8 cellular contexts compared by ENCODE assay signal in genomic region chr2:102301867-102302362, GRCh38. TPM values are rescaled to one million over a fixed set of nuclear protein-coding genes. Genes with fewer than 3 reads are reported as not detected.
DNase-seq lines count a peak whose midpoint lies in the region; ATAC-seq, FAIRE-seq and TF ChIP-seq lines count a peak whose summit lies in the region.

No MANE protein-coding gene starts in this region.

- H3K27ac ChIP-seq in K562 (ENCODE audit: extremely low read depth, low read depth, low read length): no peak overlapping the region

- H3K36me3 Mint-ChIP-seq in natural killer cell: no peaks in the 10 kb centered on the region

- peaks cover 13 to 17% of the 10 kb centered on the region in 2 donors for H3K4me1 Mint-ChIP-seq in natural killer cell

- intact Hi-C loops in K562 (cut with micrococcal nuclease) (loop anchor here (5.0 kb wide), 1 partner anchor 55 kb away; the partner anchor contains the start of gene IL18R1), natural killer cell (cut with micrococcal nuclease) (loop anchor here (1.0 to 5.0 kb wide), 3 partner anchors 55 to 147 kb away; partner anchors contain the start of gene IL18R1)

- no peaks in the 10 kb centered on the region for H4K20me1 ChIP-seq in K562 (replicated peaks; ENCODE audit: control insufficient read depth, insufficient read depth, low read length)

- TF ChIP-seq RAD21 in K562 (CRISPR knock-in tag; conservative IDR thresholded peaks at IDR 0.05 in 1 of 2, IDR thresholded peaks at IDR 0.05 in 1 of 2): peak; percentile 64 to 71

- TF ChIP-seq CTCF in K562 (IDR thresholded peaks at IDR 0.05 in 2 of 3, conservative IDR thresholded peaks at IDR 0.05 in 1 of 3; ENCODE audit: insufficient read depth in 2 of 3, low read depth in 1 of 3, low read length in 3 of 3): peak; percentile 31 to 66 (median 65); a peak in 5 of 6 replicates
- peak; percentile 56 for TF ChIP-seq CTCF in natural killer cell (IDR thresholded peaks at IDR 0.05)

- in situ Hi-C loops in K562 (cut with MboI): no loop called here

- H3K9me1 ChIP-seq in K562 (ENCODE audit: control insufficient read depth, insufficient read depth, low read length): no peaks in the 10 kb centered on the region

- no peaks in the 10 kb centered on the region for H3K27me3 ChIP-seq in K562 (ENCODE audit: control insufficient read depth in 2 of 2, insufficient read depth in 2 of 2, low read length in 2 of 2)

- H3K9me3 Mint-ChIP-seq in natural killer cell: no peaks in the 10 kb centered on the region

- H3K4me1 ChIP-seq in K562 (replicated peaks in 1 of 2; ENCODE audit: control insufficient read depth in 2 of 2, insufficient read depth in 2 of 2, low read length in 2 of 2): peaks cover 0 to 14% of the 10 kb centered on the region in 2 experiments; a peak in 1 of 5 replicates

- H3K9ac ChIP-seq in K562 (ENCODE audit: insufficient read depth in 1 of 2, low read depth in 2 of 2, low read length in 2 of 2): no peak overlapping the region

- no peak for TF ChIP-seq POLR2A in K562 (conservative IDR thresholded peaks at IDR 0.05)

- 6% methylated on average over 7 of the region's 7 CpGs for WGBS in K562 (ENCODE audit: insufficient coverage, low coverage, missing lambda C conversion rate)

- no peaks in the 10 kb centered on the region for H3K79me2 ChIP-seq in K562 (ENCODE audit: control insufficient read depth, insufficient read depth, low read length)

- peak overlapping the region; percentile 47; the same call in 1 of the 2 replicates for H2AFZ ChIP-seq in K562 (ENCODE audit: low read depth, low read length)

- DNase-seq in DMS 273 (lab: John Stamatoyannopoulos, UW; ENCODE audit: unreplicated experiment): peak; percentile 4
- DNase-seq in DMS 273 treated with DMSO at 0.1 percent for 48 hours (lab: John Stamatoyannopoulos, UW): no peak
- peak; percentile 86 for DNase-seq in SKM-1 treated with dmso at 0.1 percent for 144 hours (lab: John Stamatoyannopoulos, UW; ENCODE audit: unreplicated experiment)
- peak in 2 of 4 experiments; percentile 23 to 60 for DNase-seq in K562 (ENCODE audit: extremely low read depth in 1 of 4, low spot score in 3 of 4)
- peak; percentile 24 for DNase-seq in natural killer cell
- no peak for DNase-seq in DMS79 treated with DMSO at 0.1 percent for 48 hours (lab: John Stamatoyannopoulos, UW)
- no peak for DNase-seq in NCI-H748 treated with DMSO at 0.1 percent for 48 hours (lab: John Stamatoyannopoulos, UW)

- ATAC-seq in HG02973 (IDR thresholded peaks at IDR 0.05; ENCODE audit: unreplicated experiment): peak; percentile 92
- ATAC-seq in K562: peak; percentile 95
- ATAC-seq in natural killer cell: peak; percentile 96 to 100 (median 96)

- peak; percentile 85 for FAIRE-seq in K562 (lab: Jason Lieb, UNC)

- TF ChIP-seq EP300 in K562 (IDR thresholded peaks at IDR 0.05; ENCODE audit: low read length): no peak

- no peak overlapping the region; the same call in 1 of the 2 replicates for H3K4me2 ChIP-seq in K562 (ENCODE audit: insufficient read depth, low read length)

- CTCF ChIA-PET in K562 (lab: Yijun Ruan, JAX; ENCODE audit: low intra/inter-chr PET ratio): interaction anchor here (0.6 kb wide), 1 partner anchor 54 kb away, joined by 3 read pairs; the partner anchor contains the start of gene IL18R1

- POLR2A ChIA-PET in K562 (lab: Yijun Ruan, JAX): interaction anchor here (0.5 to 0.6 kb wide), 2 partner anchors 384 to 396 kb away, joined by 3 to 4 read pairs; no protein-coding TSS in a partner anchor

- H3K27ac Mint-ChIP-seq in natural killer cell: peak overlapping the region in 1 of 2 donors; percentile 46

- no peaks in the 10 kb centered on the region for H3K9me3 ChIP-seq in K562 (replicated peaks; ENCODE audit: control insufficient read depth, insufficient read depth, low read depth, low read length)

- no peak overlapping the region for H3K4me3 ChIP-seq in K562

- no TSS peak for BruUV-seq in K562 (replicated peaks; lab: Mats Ljungman, UMichigan)

- H3K4me3 Mint-ChIP-seq in natural killer cell: peak overlapping the region; percentile 15

- H3K27me3 Mint-ChIP-seq in natural killer cell (ENCODE audit: low read depth in 2 of 2): peaks cover 15 to 16% of the 10 kb centered on the region in 2 donors

- H3K36me3 ChIP-seq in K562 (ENCODE audit: control insufficient read depth, insufficient read depth, low read length): no peaks in the 10 kb centered on the region

TF ChIP-seq in K562, 482 proteins besides CTCF, POLR2A, EP300 and RAD21 (continues in another document):
- TF ChIP-seq ESRRA (IDR thresholded peaks at IDR 0.05; ENCODE audit: borderline replicate concordance, low read depth) (peak; percentile 38; the same call in 1 of the 2 replicates), GATA2 (CRISPR knock-in tag; IDR thresholded peaks at IDR 0.05) (peak; percentile 91), NR2C2 (CRISPR knock-in tag; IDR thresholded peaks at IDR 0.05) (no peak), NR2C2 (tag; IDR thresholded peaks at IDR 0.05) (peak; percentile 32; the same call in 1 of the 2 replicates), SP2 (IDR thresholded peaks at IDR 0.05; ENCODE audit: extremely low read depth, low read depth, low read length, poor library complexity, severe bottlenecking) (no peak), STAT5A (IDR thresholded peaks at IDR 0.05; ENCODE audit: borderline replicate concordance, low read length) (no peak), SRSF9 (IDR thresholded peaks at IDR 0.05; ENCODE audit: borderline replicate concordance, low read depth, low read length) (no peak), ZNF408 (CRISPR knock-in tag; IDR thresholded peaks at IDR 0.05; ENCODE audit: low read depth) (no peak)

RNA-seq across cellular contexts. Expression of gene IL1RL1, which starts 9.4 kb away (rescaled TPM):
- total RNA-seq in K562 (2011; cell fraction: chromatin; rRNA removed; ENCODE audit: low replicate concordance): 0.18 TPM in 1 of 2 replicates, not detected in the other
- total RNA-seq in K562 (2011; cell fraction: nucleolus; rRNA removed): not detected in 2 replicates
- total RNA-seq in K562 (2011; cell fraction: nucleoplasm; rRNA removed): not detected in 2 replicates
- total RNA-seq in K562 (2014; rRNA removed) (0.45 and 0.59 TPM in 2 replicates), K562 (2014; rRNA removed; fragmentation: Illumina TruSeq; extraction: Trizol) (0.73 and 1.0 TPM in 2 replicates), K562 (2015; rRNA removed; fragmentation: Illumina TruSeq; extraction: Trizol) (2.6 and 3.3 TPM in 2 replicates), K562 (2021) (0.44 and 1.0 TPM in 2 replicates), natural killer cell (10 to 100 TPM in 1 of 3 donors, 1 to 10 TPM in 1, under 1 TPM in 1; 0.49 to 68.1 (median 2.2) TPM)
- polyA plus RNA-seq in K562 (2011; rRNA removed) (0.05 and 0.06 TPM in 2 replicates), K562 (2014; fragmentation: Illumina TruSeq; extraction: Trizol) (0.72 and 1.2 TPM in 2 replicates), K562 (2014; fragmentation: Nextera tagmentation; extraction: Ambion mirVana) (under 1 TPM; 0.42 to 0.59 TPM), K562 (2014; rRNA removed) (0.66 and 0.81 TPM in 2 replicates)
- 0.03 TPM in 1 of 2 replicates, not detected in the other for polyA plus RNA-seq in K562 (2011; cell fraction: cytosol; rRNA removed)
- polyA plus RNA-seq in K562 (2011; cell fraction: nucleus; rRNA removed): 0.27 TPM in 1 of 2 replicates, not detected in the other
- 4.3 and 5.8 TPM in 2 replicates for polyA plus RNA-seq in K562 (2012)
- 0.18 TPM in 1 of 2 replicates, not detected in the other for polyA minus RNA-seq in K562 (2011; rRNA and poly(A)+ RNA removed)
- polyA minus RNA-seq in K562 (2011; cell fraction: cytosol; rRNA and poly(A)+ RNA removed): not detected in 2 replicates
- 0.13 TPM in 1 of 2 replicates, not detected in the other for polyA minus RNA-seq in K562 (2011; cell fraction: nucleus; rRNA and poly(A)+ RNA removed)

RNA-seq across cellular contexts. Expression of gene IL18R1, which starts 53.7 kb away (rescaled TPM):
- total RNA-seq in K562 (2011; cell fraction: chromatin; rRNA removed; ENCODE audit: low replicate concordance): 1.0 and 3.2 TPM in 2 replicates
- 0.39 and 0.83 TPM in 2 replicates for total RNA-seq in K562 (2011; cell fraction: nucleolus; rRNA removed)
- 0.73 and 1.4 TPM in 2 replicates for total RNA-seq in K562 (2011; cell fraction: nucleoplasm; rRNA removed)
- 1.6 and 3.3 TPM in 2 replicates for total RNA-seq in K562 (2014; rRNA removed)
- 4.8 TPM in 2 replicates for total RNA-seq in K562 (2014; rRNA removed; fragmentation: Illumina TruSeq; extraction: Trizol)
- total RNA-seq in K562 (2015; rRNA removed; fragmentation: Illumina TruSeq; extraction: Trizol): 8.8 and 10.0 TPM in 2 replicates
- total RNA-seq in K562 (2021): 2.5 and 4.5 TPM in 2 replicates
- polyA plus RNA-seq in K562 (2011; rRNA removed): 1.1 and 1.9 TPM in 2 replicates
- 0.16 and 0.60 TPM in 2 replicates for polyA plus RNA-seq in K562 (2011; cell fraction: cytosol; rRNA removed)
- polyA plus RNA-seq in K562 (2011; cell fraction: nucleus; rRNA removed): 1.2 and 2.1 TPM in 2 replicates
- polyA plus RNA-seq in K562 (2012): 3.5 and 8.5 TPM in 2 replicates
- 2.8 and 3.5 TPM in 2 replicates for polyA plus RNA-seq in K562 (2014; fragmentation: Illumina TruSeq; extraction: Trizol)
- polyA plus RNA-seq in K562 (2014; fragmentation: Nextera tagmentation; extraction: Ambion mirVana): under 1 TPM; 0.55 to 0.81 TPM
- 2.9 and 3.7 TPM in 2 replicates for polyA plus RNA-seq in K562 (2014; rRNA removed)
- 1.5 TPM in 2 replicates for polyA minus RNA-seq in K562 (2011; rRNA and poly(A)+ RNA removed)
- polyA minus RNA-seq in K562 (2011; cell fraction: cytosol; rRNA and poly(A)+ RNA removed): 0.19 TPM in 1 of 2 replicates, not detected in the other
- polyA minus RNA-seq in K562 (2011; cell fraction: nucleus; rRNA and poly(A)+ RNA removed): 1.5 and 2.2 TPM in 2 replicates
- total RNA-seq in natural killer cell: 10 to 100 TPM; 42.9 to 58.8 (median 46.7) TPM

Comparison
In these comparisons a context has a peak if more than half of its experiments do, and no peak if none do; other contexts are left out.
1. DNase-seq: peak in DMS 273 (single experiment), SKM-1 treated with dmso at 0.1 percent for 144 hours (single experiment) and natural killer cell (single experiment); none in DMS 273 treated with DMSO at 0.1 percent for 48 hours (single experiment), DMS79 treated with DMSO at 0.1 percent for 48 hours (single experiment) and NCI-H748 treated with DMSO at 0.1 percent for 48 hours (single experiment).
2. RNA of gene IL18R1, which starts 53.7 kb away (total RNA-seq): 42.9 to 58.8 TPM in natural killer cell; 0.39 to 10.0 TPM in K562; every median in the first group is over 4 times any median in the second.
3. Peak in every context shown above with its lines, with median percentiles within 50 percentile points of each other: ATAC-seq.